Comparison of ENCODE assay signal across 1 cellular context in the genomic region with DNA sequence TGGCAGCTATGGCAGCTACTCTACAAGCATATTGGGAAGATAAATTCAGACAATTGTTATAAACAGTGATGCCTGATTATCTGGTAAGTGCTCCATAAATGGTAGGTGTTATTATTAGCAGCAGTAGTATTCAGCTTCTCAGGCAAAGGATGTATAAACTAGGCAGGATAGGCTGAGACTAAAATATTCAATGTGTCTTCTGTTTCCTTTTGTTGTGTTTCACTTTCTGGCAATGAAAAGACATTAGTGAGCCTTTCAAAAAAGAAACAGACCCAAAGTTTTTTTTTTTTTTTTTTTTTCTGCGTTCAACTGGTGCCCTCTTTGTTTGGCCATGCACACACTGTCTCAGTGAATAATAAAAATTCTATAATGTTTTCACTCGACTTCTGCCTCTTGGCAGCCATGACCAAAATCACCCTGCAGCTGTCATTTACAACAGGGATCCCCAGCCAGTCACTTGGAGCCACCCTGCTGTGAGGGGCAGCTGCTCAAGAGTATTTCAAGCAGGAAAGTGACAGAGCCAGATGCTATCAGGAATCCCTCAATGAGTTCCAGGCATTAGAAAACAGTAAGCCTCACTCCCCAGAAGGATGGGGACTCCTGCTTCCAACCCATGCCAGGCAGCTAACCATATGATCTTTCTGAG.
TF ChIP-seq lines count a peak whose summit lies in the region.

No MANE protein-coding gene starts in this region.

TF ChIP-seq in GM23338, 12 proteins besides CTCF, POLR2A, EP300 and RAD21 (continued from another document):
- TF ChIP-seq, protein P1, sequence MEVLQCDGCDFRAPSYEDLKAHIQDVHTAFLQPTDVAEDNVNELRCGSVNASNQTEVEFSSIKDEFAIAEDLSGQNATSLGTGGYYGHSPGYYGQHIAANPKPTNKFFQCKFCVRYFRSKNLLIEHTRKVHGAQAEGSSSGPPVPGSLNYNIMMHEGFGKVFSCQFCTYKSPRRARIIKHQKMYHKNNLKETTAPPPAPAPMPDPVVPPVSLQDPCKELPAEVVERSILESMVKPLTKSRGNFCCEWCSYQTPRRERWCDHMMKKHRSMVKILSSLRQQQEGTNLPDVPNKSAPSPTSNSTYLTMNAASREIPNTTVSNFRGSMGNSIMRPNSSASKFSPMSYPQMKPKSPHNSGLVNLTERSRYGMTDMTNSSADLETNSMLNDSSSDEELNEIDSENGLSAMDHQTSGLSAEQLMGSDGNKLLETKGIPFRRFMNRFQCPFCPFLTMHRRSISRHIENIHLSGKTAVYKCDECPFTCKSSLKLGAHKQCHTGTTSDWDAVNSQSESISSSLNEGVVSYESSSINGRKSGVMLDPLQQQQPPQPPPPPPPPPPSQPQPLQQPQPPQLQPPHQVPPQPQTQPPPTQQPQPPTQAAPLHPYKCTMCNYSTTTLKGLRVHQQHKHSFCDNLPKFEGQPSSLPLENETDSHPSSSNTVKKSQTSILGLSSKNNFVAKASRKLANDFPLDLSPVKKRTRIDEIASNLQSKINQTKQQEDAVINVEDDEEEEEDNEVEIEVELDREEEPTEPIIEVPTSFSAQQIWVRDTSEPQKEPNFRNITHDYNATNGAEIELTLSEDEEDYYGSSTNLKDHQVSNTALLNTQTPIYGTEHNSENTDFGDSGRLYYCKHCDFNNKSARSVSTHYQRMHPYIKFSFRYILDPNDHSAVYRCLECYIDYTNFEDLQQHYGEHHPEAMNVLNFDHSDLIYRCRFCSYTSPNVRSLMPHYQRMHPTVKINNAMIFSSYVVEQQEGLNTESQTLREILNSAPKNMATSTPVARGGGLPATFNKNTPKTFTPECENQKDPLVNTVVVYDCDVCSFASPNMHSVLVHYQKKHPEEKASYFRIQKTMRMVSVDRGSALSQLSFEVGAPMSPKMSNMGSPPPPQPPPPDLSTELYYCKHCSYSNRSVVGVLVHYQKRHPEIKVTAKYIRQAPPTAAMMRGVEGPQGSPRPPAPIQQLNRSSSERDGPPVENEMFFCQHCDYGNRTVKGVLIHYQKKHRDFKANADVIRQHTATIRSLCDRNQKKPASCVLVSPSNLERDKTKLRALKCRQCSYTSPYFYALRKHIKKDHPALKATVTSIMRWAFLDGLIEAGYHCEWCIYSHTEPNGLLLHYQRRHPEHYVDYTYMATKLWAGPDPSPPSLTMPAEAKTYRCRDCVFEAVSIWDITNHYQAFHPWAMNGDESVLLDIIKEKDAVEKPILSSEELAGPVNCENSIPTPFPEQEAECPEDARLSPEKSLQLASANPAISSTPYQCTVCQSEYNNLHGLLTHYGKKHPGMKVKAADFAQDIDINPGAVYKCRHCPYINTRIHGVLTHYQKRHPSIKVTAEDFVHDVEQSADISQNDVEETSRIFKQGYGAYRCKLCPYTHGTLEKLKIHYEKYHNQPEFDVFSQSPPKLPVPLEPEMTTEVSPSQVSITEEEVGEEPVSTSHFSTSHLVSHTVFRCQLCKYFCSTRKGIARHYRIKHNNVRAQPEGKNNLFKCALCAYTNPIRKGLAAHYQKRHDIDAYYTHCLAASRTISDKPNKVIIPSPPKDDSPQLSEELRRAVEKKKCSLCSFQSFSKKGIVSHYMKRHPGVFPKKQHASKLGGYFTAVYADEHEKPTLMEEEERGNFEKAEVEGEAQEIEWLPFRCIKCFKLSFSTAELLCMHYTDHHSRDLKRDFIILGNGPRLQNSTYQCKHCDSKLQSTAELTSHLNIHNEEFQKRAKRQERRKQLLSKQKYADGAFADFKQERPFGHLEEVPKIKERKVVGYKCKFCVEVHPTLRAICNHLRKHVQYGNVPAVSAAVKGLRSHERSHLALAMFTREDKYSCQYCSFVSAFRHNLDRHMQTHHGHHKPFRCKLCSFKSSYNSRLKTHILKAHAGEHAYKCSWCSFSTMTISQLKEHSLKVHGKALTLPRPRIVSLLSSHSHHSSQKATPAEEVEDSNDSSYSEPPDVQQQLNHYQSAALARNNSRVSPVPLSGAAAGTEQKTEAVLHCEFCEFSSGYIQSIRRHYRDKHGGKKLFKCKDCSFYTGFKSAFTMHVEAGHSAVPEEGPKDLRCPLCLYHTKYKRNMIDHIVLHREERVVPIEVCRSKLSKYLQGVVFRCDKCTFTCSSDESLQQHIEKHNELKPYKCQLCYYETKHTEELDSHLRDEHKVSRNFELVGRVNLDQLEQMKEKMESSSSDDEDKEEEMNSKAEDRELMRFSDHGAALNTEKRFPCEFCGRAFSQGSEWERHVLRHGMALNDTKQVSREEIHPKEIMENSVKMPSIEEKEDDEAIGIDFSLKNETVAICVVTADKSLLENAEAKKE (CRISPR knock-in tag; IDR thresholded peaks at IDR 0.05): no peak
- TF ChIP-seq POLR2AphosphoS5 (IDR thresholded peaks at IDR 0.05; ENCODE audit: low read depth): no peak
